In the genomic region with DNA sequence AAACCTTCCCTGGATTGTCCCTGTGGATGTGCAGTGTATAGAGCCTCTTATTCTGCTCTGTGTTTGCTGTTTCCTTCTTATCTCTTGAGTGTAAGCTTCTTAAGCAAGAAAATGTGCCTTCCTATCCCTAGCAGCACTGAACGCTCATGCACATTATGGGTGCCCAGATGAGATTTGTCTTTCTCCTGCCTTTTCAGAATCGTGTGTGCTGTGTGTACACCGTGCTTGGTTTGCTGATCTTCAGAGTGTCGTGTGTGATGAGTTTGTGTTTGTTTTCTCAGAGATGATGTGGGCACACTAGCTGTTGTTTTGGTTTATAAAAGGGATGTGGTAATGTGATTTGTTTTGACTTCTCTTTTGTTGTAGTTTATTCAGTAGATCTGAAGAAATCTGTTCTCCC, we compare ENCODE assay signal across 1 cellular context.
TF ChIP-seq lines count a peak whose summit lies in the region.

No MANE protein-coding gene starts in this region.

TF ChIP-seq in HepG2, 621 proteins besides CTCF, POLR2A, EP300 and RAD21:
- TF ChIP-seq, protein P1, sequence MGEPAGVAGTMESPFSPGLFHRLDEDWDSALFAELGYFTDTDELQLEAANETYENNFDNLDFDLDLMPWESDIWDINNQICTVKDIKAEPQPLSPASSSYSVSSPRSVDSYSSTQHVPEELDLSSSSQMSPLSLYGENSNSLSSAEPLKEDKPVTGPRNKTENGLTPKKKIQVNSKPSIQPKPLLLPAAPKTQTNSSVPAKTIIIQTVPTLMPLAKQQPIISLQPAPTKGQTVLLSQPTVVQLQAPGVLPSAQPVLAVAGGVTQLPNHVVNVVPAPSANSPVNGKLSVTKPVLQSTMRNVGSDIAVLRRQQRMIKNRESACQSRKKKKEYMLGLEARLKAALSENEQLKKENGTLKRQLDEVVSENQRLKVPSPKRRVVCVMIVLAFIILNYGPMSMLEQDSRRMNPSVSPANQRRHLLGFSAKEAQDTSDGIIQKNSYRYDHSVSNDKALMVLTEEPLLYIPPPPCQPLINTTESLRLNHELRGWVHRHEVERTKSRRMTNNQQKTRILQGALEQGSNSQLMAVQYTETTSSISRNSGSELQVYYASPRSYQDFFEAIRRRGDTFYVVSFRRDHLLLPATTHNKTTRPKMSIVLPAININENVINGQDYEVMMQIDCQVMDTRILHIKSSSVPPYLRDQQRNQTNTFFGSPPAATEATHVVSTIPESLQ (CRISPR knock-in tag; conservative IDR thresholded peaks at IDR 0.05) = no peak
- TF ChIP-seq RCOR2 (CRISPR knock-in tag; IDR thresholded peaks at IDR 0.05) = no peak
- TF ChIP-seq SYNCRIP (IDR thresholded peaks at IDR 0.05; ENCODE audit: insufficient read depth, low read depth, low read length) = no peak
- TF ChIP-seq SRSF1 (optimal IDR thresholded peaks at IDR 0.05; ENCODE audit: low read depth, low read length) = no peak
- no peak for TF ChIP-seq RXRB (CRISPR knock-in tag; IDR thresholded peaks at IDR 0.05; ENCODE audit: borderline replicate concordance)
- TF ChIP-seq TOE1 (CRISPR knock-in tag; IDR thresholded peaks at IDR 0.05) = no peak
- TF ChIP-seq ZBTB1 (CRISPR knock-in tag; IDR thresholded peaks at IDR 0.05; ENCODE audit: borderline replicate concordance) = no peak
- TF ChIP-seq, protein P2, sequence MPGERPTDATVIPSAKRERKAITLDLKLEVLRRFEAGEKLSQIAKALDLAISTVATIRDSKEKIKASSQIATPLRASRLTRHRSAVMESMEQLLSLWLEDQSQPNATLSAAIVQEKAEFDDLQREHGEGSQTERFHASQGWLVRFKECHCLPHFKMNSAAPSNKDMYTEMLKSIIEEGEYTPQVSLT (CRISPR knock-in tag; IDR thresholded peaks at IDR 0.05; ENCODE audit: borderline replicate concordance, low read depth) = no peak
- no peak for TF ChIP-seq KDM5A (IDR thresholded peaks at IDR 0.05; ENCODE audit: borderline replicate concordance, low read length)
- TF ChIP-seq, protein P3, sequence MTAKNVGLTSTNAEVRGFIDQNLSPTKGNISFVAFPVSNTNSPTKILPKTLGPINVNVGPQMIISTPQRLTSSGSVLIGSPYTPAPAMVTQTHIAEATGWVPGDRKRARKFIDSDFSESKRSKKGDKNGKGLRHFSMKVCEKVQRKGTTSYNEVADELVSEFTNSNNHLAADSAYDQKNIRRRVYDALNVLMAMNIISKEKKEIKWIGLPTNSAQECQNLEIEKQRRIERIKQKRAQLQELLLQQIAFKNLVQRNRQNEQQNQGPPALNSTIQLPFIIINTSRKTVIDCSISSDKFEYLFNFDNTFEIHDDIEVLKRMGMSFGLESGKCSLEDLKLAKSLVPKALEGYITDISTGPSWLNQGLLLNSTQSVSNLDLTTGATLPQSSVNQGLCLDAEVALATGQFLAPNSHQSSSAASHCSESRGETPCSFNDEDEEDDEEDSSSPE (CRISPR knock-in tag; IDR thresholded peaks at IDR 0.05) = no peak
- TF ChIP-seq, protein P4, sequence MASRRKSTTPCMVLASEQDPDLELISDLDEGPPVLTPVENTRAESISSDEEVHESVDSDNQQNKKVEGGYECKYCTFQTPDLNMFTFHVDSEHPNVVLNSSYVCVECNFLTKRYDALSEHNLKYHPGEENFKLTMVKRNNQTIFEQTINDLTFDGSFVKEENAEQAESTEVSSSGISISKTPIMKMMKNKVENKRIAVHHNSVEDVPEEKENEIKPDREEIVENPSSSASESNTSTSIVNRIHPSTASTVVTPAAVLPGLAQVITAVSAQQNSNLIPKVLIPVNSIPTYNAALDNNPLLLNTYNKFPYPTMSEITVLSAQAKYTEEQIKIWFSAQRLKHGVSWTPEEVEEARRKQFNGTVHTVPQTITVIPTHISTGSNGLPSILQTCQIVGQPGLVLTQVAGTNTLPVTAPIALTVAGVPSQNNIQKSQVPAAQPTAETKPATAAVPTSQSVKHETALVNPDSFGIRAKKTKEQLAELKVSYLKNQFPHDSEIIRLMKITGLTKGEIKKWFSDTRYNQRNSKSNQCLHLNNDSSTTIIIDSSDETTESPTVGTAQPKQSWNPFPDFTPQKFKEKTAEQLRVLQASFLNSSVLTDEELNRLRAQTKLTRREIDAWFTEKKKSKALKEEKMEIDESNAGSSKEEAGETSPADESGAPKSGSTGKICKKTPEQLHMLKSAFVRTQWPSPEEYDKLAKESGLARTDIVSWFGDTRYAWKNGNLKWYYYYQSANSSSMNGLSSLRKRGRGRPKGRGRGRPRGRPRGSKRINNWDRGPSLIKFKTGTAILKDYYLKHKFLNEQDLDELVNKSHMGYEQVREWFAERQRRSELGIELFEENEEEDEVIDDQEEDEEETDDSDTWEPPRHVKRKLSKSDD (CRISPR knock-in tag; IDR thresholded peaks at IDR 0.05; ENCODE audit: low read depth) = no peak
- TF ChIP-seq GLI4 (CRISPR knock-in tag; IDR thresholded peaks at IDR 0.05; ENCODE audit: borderline replicate concordance) = no peak
- no peak for TF ChIP-seq AHR (CRISPR knock-in tag; IDR thresholded peaks at IDR 0.05)
- TF ChIP-seq, protein P5, sequence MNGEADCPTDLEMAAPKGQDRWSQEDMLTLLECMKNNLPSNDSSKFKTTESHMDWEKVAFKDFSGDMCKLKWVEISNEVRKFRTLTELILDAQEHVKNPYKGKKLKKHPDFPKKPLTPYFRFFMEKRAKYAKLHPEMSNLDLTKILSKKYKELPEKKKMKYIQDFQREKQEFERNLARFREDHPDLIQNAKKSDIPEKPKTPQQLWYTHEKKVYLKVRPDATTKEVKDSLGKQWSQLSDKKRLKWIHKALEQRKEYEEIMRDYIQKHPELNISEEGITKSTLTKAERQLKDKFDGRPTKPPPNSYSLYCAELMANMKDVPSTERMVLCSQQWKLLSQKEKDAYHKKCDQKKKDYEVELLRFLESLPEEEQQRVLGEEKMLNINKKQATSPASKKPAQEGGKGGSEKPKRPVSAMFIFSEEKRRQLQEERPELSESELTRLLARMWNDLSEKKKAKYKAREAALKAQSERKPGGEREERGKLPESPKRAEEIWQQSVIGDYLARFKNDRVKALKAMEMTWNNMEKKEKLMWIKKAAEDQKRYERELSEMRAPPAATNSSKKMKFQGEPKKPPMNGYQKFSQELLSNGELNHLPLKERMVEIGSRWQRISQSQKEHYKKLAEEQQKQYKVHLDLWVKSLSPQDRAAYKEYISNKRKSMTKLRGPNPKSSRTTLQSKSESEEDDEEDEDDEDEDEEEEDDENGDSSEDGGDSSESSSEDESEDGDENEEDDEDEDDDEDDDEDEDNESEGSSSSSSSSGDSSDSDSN (CRISPR knock-in tag; IDR thresholded peaks at IDR 0.05) = no peak
- TF ChIP-seq REL (CRISPR knock-in tag; conservative IDR thresholded peaks at IDR 0.05) = no peak
- no peak for TF ChIP-seq REXO4 (CRISPR knock-in tag; IDR thresholded peaks at IDR 0.05; ENCODE audit: borderline replicate concordance)
